ENCODE assay signal across 36 cellular contexts in the genomic region with DNA sequence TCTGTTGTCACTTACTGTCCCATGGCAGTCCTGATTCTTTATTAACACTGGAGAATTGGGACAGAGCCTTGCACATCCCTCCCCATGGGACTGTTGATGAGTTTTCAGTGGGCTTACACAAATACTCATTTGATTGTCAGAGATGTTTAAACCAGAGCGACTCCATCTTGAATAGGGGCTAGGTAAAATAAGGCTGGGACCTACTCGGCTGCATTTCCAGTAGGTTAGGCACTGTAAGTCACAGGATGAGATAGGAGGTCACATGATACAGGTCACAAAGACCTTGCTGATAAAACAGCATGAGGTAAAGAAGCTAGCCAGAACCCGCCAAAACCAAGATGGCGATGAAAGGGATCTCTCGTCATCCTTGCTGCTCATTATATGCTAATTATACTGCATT. TPM values are rescaled to one million over a fixed set of nuclear protein-coding genes. Genes with fewer than 3 reads are reported as not detected.
"Had no signal": no experiment of that assay in that cellular context is flagged by ENCODE, and none has a peak within 500 bp of the region (broad histone marks: within the 10 kb centered on the region; RNA-seq: fewer than 3 reads in every experiment).

No MANE protein-coding gene starts in this region.

- DNase-seq: activated B cell treated with CpG ODN at 0.5 μM for 24 hours; activated CD4-positive, alpha-beta memory T cell treated with anti-CD3 and anti-CD28 coated beads for 36 hours; activated CD4-positive, alpha-beta T cell treated with anti-CD3 and anti-CD28 coated beads for 4 hours; activated CD4-positive, alpha-beta T cell treated with anti-CD3 and anti-CD28 coated beads, Interleukin-2, amount 10 ng/mL, durations not matched to agents 24 days and 14 days; activated CD4-positive, alpha-beta T cell treated with anti-CD3 and anti-CD28 coated beads, Interleukin-2, amount 50 U/mL, for 1 hour; activated CD4-positive, alpha-beta T cell treated with anti-CD3 and anti-CD28 coated beads, Interleukin-2, amount 50 U/mL, for 4 hours; activated CD4-positive, CD25-positive, alpha-beta regulatory T cell treated with anti-CD3 and anti-CD28 coated beads, Interleukin-2, amount 50 U/mL, for 72 hours; activated CD8-positive, alpha-beta memory T cell treated with anti-CD3 and anti-CD28 coated beads, Interleukin-2, amount 50 U/mL, for 4 hours; activated CD8-positive, alpha-beta T cell treated with anti-CD3 and anti-CD28 coated beads for 36 hours; activated effector memory CD4-positive, alpha-beta T cell treated with anti-CD3 and anti-CD28 coated beads, Interleukin-2, amount 50 U/mL, for 16 hours; activated gamma-delta T cell treated with Interleukin-2 at 50 U/mL for 16 hours; activated naive CD4-positive, alpha-beta T cell; activated naive CD4-positive, alpha-beta T cell treated with anti-CD3 and anti-CD28 coated beads for 36 hours; activated naive CD4-positive, alpha-beta T cell treated with anti-CD3 and anti-CD28 coated beads, Interleukin-2, amount 50 U/mL, for 16 hours; activated naive CD8-positive, alpha-beta T cell treated with anti-CD3 and anti-CD28 coated beads for 36 hours; activated T-cell treated with anti-CD3 and anti-CD28 coated beads for 4 hours; activated T-cell treated with anti-CD3 and anti-CD28 coated beads, Interleukin-2, amount 50 U/mL, for 1 hour; activated T-cell treated with anti-CD3 and anti-CD28 coated beads, Interleukin-2, amount 50 U/mL, for 4 hours; activated T-cell treated with anti-CD3 and anti-CD28 coated beads, Interleukin-2, amount 50 U/mL, for 72 hours; adrenal gland; amniotic stem cell; caudate nucleus; cerebellar nuclear complex; T-helper 1 cell; T-helper 2 cell; T-helper 9 cell had no signal

- ATAC-seq: activated CD8-positive, alpha-beta T cell treated with anti-CD3 and anti-CD28 coated beads for 36 hours; activated naive CD4-positive, alpha-beta T cell treated with anti-CD3 and anti-CD28 coated beads, Interleukin-2, amount 50 U/mL, for 72 hours; activated T-cell treated with anti-CD3 and anti-CD28 coated beads, Interleukin-2, amount 50 U/mL, for 4 hours; activated T-cell treated with anti-CD3 and anti-CD28 coated beads, Interleukin-2, amount 50 U/mL, for 72 hours; activated T-helper 17 cell treated with anti-CD3 and anti-CD28 coated beads, Interleukin-2, amount 50 U/mL, for 72 hours had no signal

- H3K9me3 Mint-ChIP-seq: activated CD4-positive, alpha-beta memory T cell treated with anti-CD3 and anti-CD28 coated beads for 36 hours; activated CD8-positive, alpha-beta T cell treated with anti-CD3 and anti-CD28 coated beads for 36 hours; activated naive CD4-positive, alpha-beta T cell treated with anti-CD3 and anti-CD28 coated beads for 36 hours; activated naive CD4-positive, alpha-beta T cell treated with anti-CD3 and anti-CD28 coated beads, Interleukin-2, amount 50 U/mL, for 72 hours; activated naive CD8-positive, alpha-beta T cell treated with anti-CD3 and anti-CD28 coated beads for 36 hours; activated T-helper 1 cell treated with anti-CD3 and anti-CD28 coated beads, Interleukin-12 subunit alpha, Interleukin-12 subunit beta, Interleukin-2, Interleukin-4 antibody, amounts not matched to agents 30 ng/mL and 10 ng/mL and 1 ng/mL, durations not matched to agents 14 hours and 24 hours and 36 hours; T-helper 1 cell treated with Interleukin-12 subunit alpha and Interleukin-12 subunit beta and Interleukin-4 antibody, amounts not matched to agents 30 μg/mL and 1 μg/mL, for 36 hours; T-helper 2 cell treated with Interferon-gamma antibody and Interleukin-4, amounts not matched to agents 5 μg/mL and 100 μg/mL, for 36 hours had no signal

- H3K4me1 Mint-ChIP-seq: activated B cell treated with CpG ODN at 0.5 μM for 24 hours; activated CD4-positive, alpha-beta T cell treated with anti-CD3 and anti-CD28 coated beads, Interleukin-2, amount 10 ng/mL, durations not matched to agents 24 days and 14 days; activated naive CD8-positive, alpha-beta T cell treated with anti-CD3 and anti-CD28 coated beads for 36 hours; activated T-helper 17 cell treated with anti-CD3 and anti-CD28 coated beads, Interleukin-2, amount 50 U/mL, for 72 hours; brain; central memory CD8-positive, alpha-beta T cell had no signal

- H3K27ac ChIP-seq: adrenal gland, ascending aorta, cardiac muscle cell, VCaP had no signal

- H3K36me3 Mint-ChIP-seq: activated CD4-positive, alpha-beta memory T cell treated with anti-CD3 and anti-CD28 coated beads for 36 hours; activated naive CD4-positive, alpha-beta T cell treated with anti-CD3 and anti-CD28 coated beads, Interleukin-2, amount 50 U/mL, for 72 hours; activated naive CD8-positive, alpha-beta T cell treated with anti-CD3 and anti-CD28 coated beads for 36 hours; brain had no signal

- H3K4me1 ChIP-seq: adrenal gland, ascending aorta had no signal

- H3K4me3 Mint-ChIP-seq: activated B cell treated with CpG ODN at 0.5 μM for 24 hours; activated CD4-positive, alpha-beta memory T cell treated with anti-CD3 and anti-CD28 coated beads for 36 hours; activated CD4-positive, alpha-beta T cell treated with anti-CD3 and anti-CD28 coated beads, Interleukin-2, amount 10 ng/mL, durations not matched to agents 24 days and 14 days; activated CD8-positive, alpha-beta T cell treated with anti-CD3 and anti-CD28 coated beads for 36 hours; activated naive CD4-positive, alpha-beta T cell treated with anti-CD3 and anti-CD28 coated beads for 36 hours; activated naive CD8-positive, alpha-beta T cell treated with anti-CD3 and anti-CD28 coated beads for 36 hours; activated T-cell treated with anti-CD3 and anti-CD28 coated beads, Interleukin-2, amount 50 U/mL, for 4 hours; activated T-cell treated with anti-CD3 and anti-CD28 coated beads, Interleukin-2, amount 50 U/mL, for 72 hours; activated T-helper 1 cell treated with anti-CD3 and anti-CD28 coated beads, Interleukin-12 subunit alpha, Interleukin-12 subunit beta, Interleukin-2, Interleukin-4 antibody, amounts not matched to agents 30 ng/mL and 10 ng/mL and 1 ng/mL, durations not matched to agents 14 hours and 24 hours and 36 hours; activated T-helper 17 cell treated with anti-CD3 and anti-CD28 coated beads, Interleukin-2, amount 50 U/mL, for 72 hours; brain; central memory CD8-positive, alpha-beta T cell; T-helper 1 cell treated with Interleukin-12 subunit alpha and Interleukin-12 subunit beta and Interleukin-4 antibody, amounts not matched to agents 30 μg/mL and 1 μg/mL, for 36 hours; T-helper 2 cell treated with Interferon-gamma antibody and Interleukin-4, amounts not matched to agents 5 μg/mL and 100 μg/mL, for 36 hours had no signal

- H3K4me3 ChIP-seq: adrenal gland, ascending aorta, cardiac muscle cell had no signal

- H3K27me3 ChIP-seq: adrenal gland, ascending aorta, cardiac muscle cell had no signal

- H3K27ac Mint-ChIP-seq: activated B cell treated with CpG ODN at 0.5 μM for 24 hours; activated CD4-positive, alpha-beta memory T cell treated with anti-CD3 and anti-CD28 coated beads for 36 hours; activated CD4-positive, alpha-beta T cell treated with anti-CD3 and anti-CD28 coated beads, Interleukin-2, amount 10 ng/mL, durations not matched to agents 24 days and 14 days; activated CD8-positive, alpha-beta T cell treated with anti-CD3 and anti-CD28 coated beads for 36 hours; activated naive CD4-positive, alpha-beta T cell treated with anti-CD3 and anti-CD28 coated beads for 36 hours; activated naive CD4-positive, alpha-beta T cell treated with anti-CD3 and anti-CD28 coated beads, Interleukin-2, amount 50 U/mL, for 72 hours; activated naive CD8-positive, alpha-beta T cell treated with anti-CD3 and anti-CD28 coated beads for 36 hours; activated T-cell treated with anti-CD3 and anti-CD28 coated beads, Interleukin-2, amount 50 U/mL, for 72 hours; activated T-helper 1 cell treated with anti-CD3 and anti-CD28 coated beads, Interleukin-12 subunit alpha, Interleukin-12 subunit beta, Interleukin-2, Interleukin-4 antibody, amounts not matched to agents 30 ng/mL and 10 ng/mL and 1 ng/mL, durations not matched to agents 14 hours and 24 hours and 36 hours; activated T-helper 17 cell treated with anti-CD3 and anti-CD28 coated beads, Interleukin-2, amount 50 U/mL, for 72 hours; brain; T-helper 1 cell treated with Interleukin-12 subunit alpha and Interleukin-12 subunit beta and Interleukin-4 antibody, amounts not matched to agents 30 μg/mL and 1 μg/mL, for 36 hours; T-helper 2 cell treated with Interferon-gamma antibody and Interleukin-4, amounts not matched to agents 5 μg/mL and 100 μg/mL, for 36 hours had no signal

- H3K36me3 ChIP-seq: adrenal gland, ascending aorta, cardiac muscle cell had no signal

RNA-seq across cellular contexts. Expression of a gene that starts 47.6 kb away (rescaled TPM):
- total RNA-seq: activated B cell treated with CpG ODN at 0.5 μM for 24 hours; activated CD8-positive, alpha-beta T cell treated with anti-CD3 and anti-CD28 coated beads for 36 hours had no signal
